7 cellular contexts compared by ENCODE assay signal in genomic region chr11:78967811-78968210, GRCh38.
"Had no signal": no experiment of that assay in that cellular context is flagged by ENCODE, and none has a peak within 500 bp of the region (broad histone marks: within the 10 kb centered on the region; RNA-seq: fewer than 3 reads in every experiment).

No MANE protein-coding gene starts in this region.

- H3K9me3 Mint-ChIP-seq: IgD-negative memory B cell had no signal

- H3K36me3 Mint-ChIP-seq: IgD-negative memory B cell had no signal

- DNase-seq: IMR-90, KBM-7 had no signal

- H3K27ac Mint-ChIP-seq: IgD-negative memory B cell had no signal

- H3K4me3 ChIP-seq: K562 had no signal

- FAIRE-seq: HepG2, HTR-8/SVneo, K562 had no signal

- H3K4me3 Mint-ChIP-seq: IgD-negative memory B cell had no signal

- H3K27ac ChIP-seq: HL-60 had no signal
